Comparison of ENCODE assay signal across 8 cellular contexts in the genomic region with DNA sequence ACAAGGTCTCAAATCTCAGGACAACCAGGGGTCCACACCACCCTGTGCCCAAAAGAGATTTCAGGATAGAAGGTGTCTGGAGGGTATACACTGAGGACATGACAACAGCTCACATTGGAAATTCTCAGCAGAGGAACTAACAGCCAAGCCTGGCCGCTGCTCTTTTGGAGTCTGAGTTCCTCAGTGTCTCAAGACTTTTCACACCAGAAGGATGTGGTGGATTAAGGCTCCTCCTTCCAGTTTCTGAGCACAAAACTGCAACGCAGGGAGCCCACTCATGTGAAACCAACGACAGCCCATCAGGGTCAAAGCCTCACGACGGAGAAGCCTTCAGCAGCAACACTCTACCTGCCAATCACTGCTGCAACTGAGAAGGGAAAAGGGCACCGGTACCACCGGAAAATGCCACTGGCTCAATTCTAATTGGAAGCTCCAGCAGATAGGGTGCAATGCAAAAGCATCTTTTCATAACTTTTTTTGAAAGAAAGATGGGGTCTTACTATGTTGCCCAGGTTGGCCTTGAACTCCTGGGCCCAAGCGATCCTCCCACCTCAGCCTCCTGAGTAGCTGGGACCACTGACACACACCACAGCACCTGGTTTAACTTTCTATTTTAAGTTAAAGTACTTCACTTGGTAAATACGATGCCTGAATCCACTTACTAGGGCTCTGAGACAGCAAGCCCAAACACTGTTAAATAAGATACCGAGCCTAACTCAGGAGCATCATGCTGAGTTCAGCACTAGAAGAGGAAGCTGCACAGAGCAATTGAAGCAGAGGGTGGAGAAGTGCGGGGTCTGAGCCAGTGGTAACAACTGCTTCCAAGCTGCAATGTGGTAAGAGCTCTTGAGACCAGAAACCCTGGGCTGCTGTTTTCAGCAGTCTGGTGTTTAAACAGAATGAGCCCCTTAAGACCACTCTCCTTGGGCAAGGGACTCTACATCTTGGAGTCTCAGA. TPM values are rescaled to one million over a fixed set of nuclear protein-coding genes. Genes with fewer than 3 reads are reported as not detected.
DNase-seq lines count a peak whose midpoint lies in the region; TF ChIP-seq lines count a peak whose summit lies in the region.

No MANE protein-coding gene starts in this region.

- dilution Hi-C loops in mammary epithelial cell (cut with HindIII; ENCODE audit: low sequenced_read_pairs) = no loop called here

- in situ Hi-C loops in mammary epithelial cell (cut with MboI; ENCODE audit: low sequenced_read_pairs in 2 of 2) = no loop called here

- no peak overlapping the region for H3K9ac ChIP-seq in mammary epithelial cell (ENCODE audit: insufficient read depth, low read length)

- H4K20me1 ChIP-seq in mammary epithelial cell (ENCODE audit: insufficient read depth, low read length) = peaks cover 28% of the 10 kb centered on the region

- H3K79me2 ChIP-seq in mammary epithelial cell (ENCODE audit: insufficient read depth, low read length) = peaks cover 99% of the 10 kb centered on the region

- no TSS peak for BruUV-seq in mammary epithelial cell (replicated peaks; lab: Mats Ljungman, UMichigan)

- H3K36me3 Mint-ChIP-seq in activated naive CD4-positive, alpha-beta T cell treated with anti-CD3 and anti-CD28 coated beads for 36 hours (ENCODE audit: low read depth) = peaks cover 12% of the 10 kb centered on the region

- peak overlapping the region in 1 of 3 donors; percentile 28 for H3K4me3 ChIP-seq in breast epithelium
- no peak overlapping the region for H3K4me3 ChIP-seq in mammary epithelial cell (replicated peaks in 1 of 3; ENCODE audit: insufficient read depth in 1 of 3, low read depth in 2 of 3, low read length in 3 of 3)
- H3K4me3 ChIP-seq in mononuclear cell (ENCODE audit: low read length) = peak overlapping the region; percentile 15

- TF ChIP-seq POLR2A in breast epithelium (IDR thresholded peaks at IDR 0.05) = no peak

- H3K27me3 Mint-ChIP-seq in activated naive CD4-positive, alpha-beta T cell treated with anti-CD3 and anti-CD28 coated beads for 36 hours (ENCODE audit: low read depth) = no peaks in the 10 kb centered on the region

- no peak for DNase-seq in breast epithelium (ENCODE audit: low spot score in 2 of 2)
- no peak for DNase-seq in mammary epithelial cell
- peak; percentile 61 for DNase-seq in activated naive CD4-positive, alpha-beta T cell treated with anti-CD3 and anti-CD28 coated beads for 36 hours
- DNase-seq in kidney tubule cell (ENCODE audit: low spot score) = no peak
- DNase-seq in HK-2 (ENCODE audit: unreplicated experiment) = no peak
- DNase-seq in stimulated activated CD4-positive, alpha-beta T cell treated with anti-CD3 and anti-CD28 coated beads, Interleukin-1b, Interleukin-23, amount 100 ng/mL, for 48 hours = no peak

- peaks cover 93% of the 10 kb centered on the region for H3K4me1 Mint-ChIP-seq in activated naive CD4-positive, alpha-beta T cell treated with anti-CD3 and anti-CD28 coated beads for 36 hours (ENCODE audit: low read depth)

- H3K4me1 ChIP-seq in breast epithelium (peaks cover 7 to 41% of the 10 kb centered on the region in 2 donors), mammary epithelial cell (ENCODE audit: insufficient read depth, low read length) (peaks cover 8% of the 10 kb centered on the region), mononuclear cell (ENCODE audit: insufficient read depth, low read length) (peaks cover 96% of the 10 kb centered on the region)

- peak overlapping the region; percentile 92 for H3K27ac Mint-ChIP-seq in activated naive CD4-positive, alpha-beta T cell treated with anti-CD3 and anti-CD28 coated beads for 36 hours

- no peak overlapping the region for H3K4me2 ChIP-seq in mammary epithelial cell (ENCODE audit: insufficient read depth, low read depth, low read length)

- H3K9me3 Mint-ChIP-seq in activated naive CD4-positive, alpha-beta T cell treated with anti-CD3 and anti-CD28 coated beads for 36 hours = no peaks in the 10 kb centered on the region

- H3K36me3 ChIP-seq in breast epithelium = no peaks in the 10 kb centered on the region
- H3K36me3 ChIP-seq in mammary epithelial cell (ENCODE audit: insufficient read depth, low read length) = peaks cover 6% of the 10 kb centered on the region
- peaks cover 40% of the 10 kb centered on the region for H3K36me3 ChIP-seq in KOPT-K1 (ENCODE audit: insufficient read depth, low read length)

- intact Hi-C loops in breast epithelium (cut with DNase I; ENCODE audit: low total_unique reads) (loop anchor here (5.0 kb wide), 1 partner anchor 1950 kb away; no protein-coding TSS in a partner anchor), mammary epithelial cell (cut with micrococcal nuclease) (no loop called here)
- intact Hi-C loops in activated naive CD4-positive, alpha-beta T cell treated with anti-CD3 and anti-CD28 coated beads for 36 hours (cut with micrococcal nuclease) = loop anchor here (1.0 kb wide), 2 partner anchors 9 to 14 kb away; no protein-coding TSS in a partner anchor

- TF ChIP-seq CTCF in breast epithelium (IDR thresholded peaks at IDR 0.05) (no peak), mammary epithelial cell (conservative IDR thresholded peaks at IDR 0.05 in 1 of 2, IDR thresholded peaks at IDR 0.05 in 1 of 2; ENCODE audit: extremely low read depth in 1 of 2, insufficient read depth in 1 of 2, low read depth in 1 of 2, low read length in 2 of 2) (no peak)

- peak overlapping the region; percentile 58 for H3K4me3 Mint-ChIP-seq in activated naive CD4-positive, alpha-beta T cell treated with anti-CD3 and anti-CD28 coated beads for 36 hours

- no peak overlapping the region for H2AFZ ChIP-seq in mammary epithelial cell (ENCODE audit: low read depth, low read length)

- H3K27ac ChIP-seq in breast epithelium (peak overlapping the region; percentile 42 to 74), mammary epithelial cell (ENCODE audit: insufficient read depth, low read depth, low read length) (no peak overlapping the region), KOPT-K1 (ENCODE audit: low read depth, low read length, poor library complexity, severe bottlenecking) (peak overlapping the region; percentile 89)

- WGBS in mammary epithelial cell (ENCODE audit: low coverage, missing lambda C conversion rate) = 79% methylated on average over 10 of the region's 11 CpGs

- CTCF ChIA-PET in mammary epithelial cell (lab: Charles Lee; ENCODE audit: low non-redundant PET) = no interaction called here
- CTCF ChIA-PET in activated naive CD4-positive, alpha-beta T cell treated with anti-CD3 and anti-CD28 coated beads for 36 hours (lab: Charles Lee) = interaction anchor here (0.7 to 1.7 kb wide), 5 partner anchors 9 to 170 kb away, joined by 3 to 6 read pairs (median 3); no protein-coding TSS in a partner anchor

- H3K9me3 ChIP-seq in breast epithelium (no peaks in the 10 kb centered on the region), mammary epithelial cell (replicated peaks; ENCODE audit: insufficient read depth, low read length) (no peaks in the 10 kb centered on the region), KOPT-K1 (ENCODE audit: insufficient read depth, low read length, poor library complexity, severe bottlenecking) (no peaks in the 10 kb centered on the region), mononuclear cell (ENCODE audit: low read depth, low read length) (no peaks in the 10 kb centered on the region)

- no peaks in the 10 kb centered on the region for H3K27me3 ChIP-seq in breast epithelium
- H3K27me3 ChIP-seq in mammary epithelial cell (ENCODE audit: insufficient read depth, low read length) = no peaks in the 10 kb centered on the region
- H3K27me3 ChIP-seq in mononuclear cell (ENCODE audit: insufficient read depth, low read length) = no peaks in the 10 kb centered on the region

RNA-seq across cellular contexts. Expression of a gene that starts 7.8 kb away (rescaled TPM):
- total RNA-seq in breast epithelium (100 to 1,000 TPM; 112 to 114 (median 113) TPM), mammary epithelial cell (100 to 1,000 TPM; 134 to 309 TPM), mononuclear cell (128 TPM)
- 337 TPM for polyA plus RNA-seq in mammary epithelial cell
- 222 TPM for polyA minus RNA-seq in mammary epithelial cell
- 100 to 1,000 TPM; 362 to 381 TPM for total RNA-seq in activated naive CD4-positive, alpha-beta T cell treated with anti-CD3 and anti-CD28 coated beads for 36 hours
